Comparison of ENCODE assay signal across 8 cellular contexts in the genomic region with DNA sequence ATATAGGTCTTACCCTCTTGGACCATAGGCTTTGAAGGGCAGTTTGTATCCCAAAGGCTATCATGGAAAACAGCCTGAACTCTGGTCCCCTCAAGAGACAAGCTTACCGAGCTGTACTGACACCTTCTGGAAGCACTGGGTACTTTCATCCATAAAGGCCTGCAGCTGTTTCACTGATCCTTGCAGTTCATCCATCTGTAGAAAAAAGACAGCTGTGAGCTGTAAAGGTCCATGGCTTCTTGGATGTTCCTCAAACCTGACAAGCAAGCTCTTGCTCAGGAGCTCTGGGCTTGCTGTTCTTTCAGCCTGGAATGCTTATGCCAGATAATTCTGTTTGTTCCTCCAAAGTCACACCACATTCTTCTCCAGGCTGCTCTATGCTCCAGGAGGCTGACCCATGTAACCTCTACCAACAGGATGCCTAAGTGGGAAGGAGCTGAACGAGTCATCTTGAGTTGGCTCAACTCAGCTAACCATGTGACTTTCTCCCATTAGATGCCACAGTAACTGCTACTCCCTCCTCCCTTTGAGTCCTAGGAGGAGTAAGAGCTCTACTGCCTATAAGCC. TPM values are rescaled to one million over a fixed set of nuclear protein-coding genes. Genes with fewer than 3 reads are reported as not detected.
DNase-seq lines count a peak whose midpoint lies in the region; ATAC-seq, FAIRE-seq and TF ChIP-seq lines count a peak whose summit lies in the region.

No MANE protein-coding gene starts in this region.

- CTCF ChIA-PET in Panc1 (lab: Charles Lee): interaction anchor here (0.5 to 1.6 kb wide), 10 partner anchors 11 to 290 kb away, joined by 3 to 5 read pairs (median 3); no protein-coding TSS in a partner anchor

- H3K27me3 Mint-ChIP-seq in glutamatergic neuron (ENCODE audit: unreplicated experiment): peaks cover 5% of the 10 kb centered on the region

- no peak overlapping the region for H3K4me3 ChIP-seq in Panc1 (ENCODE audit: low read depth in 2 of 2, low read length in 2 of 2)
- no peak overlapping the region for H3K4me3 ChIP-seq in pancreas

- no peak overlapping the region for H3K4me3 Mint-ChIP-seq in glutamatergic neuron (ENCODE audit: unreplicated experiment)

- DNase-seq in DMS153 (lab: John Stamatoyannopoulos, UW) (peak; percentile 29), Panc1 (ENCODE audit: low read depth, low spot score) (peak; percentile 78), glutamatergic neuron (peak; percentile 47), pancreas (peak in 3 of 6 donors; percentile 16 to 53 (median 28))
- peak in 1 of 2 donors; percentile 26 for DNase-seq in activated naive CD4-positive, alpha-beta T cell treated with anti-CD3 and anti-CD28 coated beads, Interleukin-2, amount 50 U/mL, for 72 hours (ENCODE audit: low spot score in 2 of 2)

- H3K36me3 ChIP-seq in Panc1 (ENCODE audit: control insufficient read depth, insufficient read depth, low read length) (peaks cover 4% of the 10 kb centered on the region; the same call in 1 of the 2 replicates), pancreas (peaks cover 0 to 6% (median 0%) of the 10 kb centered on the region in 3 donors)

- ATAC-seq in Panc1 (peak; percentile 92), pancreas (peak; percentile 64 to 98 (median 95)), GM21717 (IDR thresholded peaks at IDR 0.05; ENCODE audit: unreplicated experiment) (no peak), GM18498 (IDR thresholded peaks at IDR 0.05; ENCODE audit: unreplicated experiment) (no peak)
- ATAC-seq in activated naive CD4-positive, alpha-beta T cell treated with anti-CD3 and anti-CD28 coated beads, Interleukin-2, amount 50 U/mL, for 72 hours: peak; percentile 75 to 78

- intact Hi-C loops in Panc1 (cut with micrococcal nuclease; ENCODE audit: unreplicated experiment): loop anchor here (5.0 kb wide), 1 partner anchor 142 kb away; no protein-coding TSS in a partner anchor
- intact Hi-C loops in pancreas (cut with DNase I): no loop called here

- TF ChIP-seq RAD21 in Ishikawa (IDR thresholded peaks at IDR 0.05; ENCODE audit: low read depth): peak; percentile 54; the same call in 1 of the 2 replicates

- no peak overlapping the region for H3K27ac Mint-ChIP-seq in activated naive CD4-positive, alpha-beta T cell treated with anti-CD3 and anti-CD28 coated beads, Interleukin-2, amount 50 U/mL, for 72 hours
- H3K27ac Mint-ChIP-seq in glutamatergic neuron (ENCODE audit: unreplicated experiment): peak overlapping the region; percentile 68

- FAIRE-seq in pancreas (lab: Jason Lieb, UNC): no peak

- WGBS in pancreas, 2 donors: 14 to 17% methylated on average over 2 of the region's 2 CpGs

- TF ChIP-seq CTCF in Panc1 (IDR thresholded peaks at IDR 0.05): peak; percentile 84
- peak; percentile 74 for TF ChIP-seq CTCF in glutamatergic neuron (IDR thresholded peaks at IDR 0.05; ENCODE audit: partially characterized antibody, unreplicated experiment)
- peak in 3 of 4 donors; percentile 31 to 67 (median 60) for TF ChIP-seq CTCF in pancreas (IDR thresholded peaks at IDR 0.05)

- no peak for TF ChIP-seq EP300 in Ishikawa (IDR thresholded peaks at IDR 0.05; ENCODE audit: borderline replicate concordance)

- H3K36me3 Mint-ChIP-seq in activated naive CD4-positive, alpha-beta T cell treated with anti-CD3 and anti-CD28 coated beads, Interleukin-2, amount 50 U/mL, for 72 hours: peaks cover 9 to 27% of the 10 kb centered on the region in 2 donors
- H3K36me3 Mint-ChIP-seq in glutamatergic neuron (ENCODE audit: unreplicated experiment): no peaks in the 10 kb centered on the region

- POLR2A ChIA-PET in Panc1 (lab: Charles Lee): no interaction called here

- H3K4me1 ChIP-seq in Panc1 (ENCODE audit: control insufficient read depth, insufficient read depth, low read length) (no peaks in the 10 kb centered on the region), pancreas (no peaks in the 10 kb centered on the region)

- no peaks in the 10 kb centered on the region for H3K9me3 Mint-ChIP-seq in activated naive CD4-positive, alpha-beta T cell treated with anti-CD3 and anti-CD28 coated beads, Interleukin-2, amount 50 U/mL, for 72 hours
- no peaks in the 10 kb centered on the region for H3K9me3 Mint-ChIP-seq in glutamatergic neuron (ENCODE audit: unreplicated experiment)

- H3K27ac ChIP-seq in Panc1 (ENCODE audit: low read length) (no peak overlapping the region), pancreas (no peak overlapping the region)

- H3K9me3 ChIP-seq in Panc1 (ENCODE audit: control insufficient read depth, insufficient read depth, low read depth, low read length) (no peaks in the 10 kb centered on the region), pancreas (no peaks in the 10 kb centered on the region)

- no TSS peak for BruUV-seq in Panc1 (replicated peaks; lab: Mats Ljungman, UMichigan)

- no peaks in the 10 kb centered on the region for H3K4me1 Mint-ChIP-seq in glutamatergic neuron (ENCODE audit: low read depth, unreplicated experiment)

- in situ Hi-C loops in Panc1 (cut with HindIII; ENCODE audit: low pct_unique_long_range_greater_than_20kb, low sequenced_read_pairs): no loop called here

- H3K27me3 ChIP-seq in Panc1 (ENCODE audit: control insufficient read depth, insufficient read depth, low read length) (no peaks in the 10 kb centered on the region), pancreas (no peaks in the 10 kb centered on the region)

TF ChIP-seq in Ishikawa, 13 proteins besides CTCF, POLR2A, EP300 and RAD21:
- TF ChIP-seq EGR1 (IDR thresholded peaks at IDR 0.05): no peak
- TF ChIP-seq CREB1 (IDR thresholded peaks at IDR 0.05; ENCODE audit: low read depth): no peak
- TF ChIP-seq NFIC (IDR thresholded peaks at IDR 0.05): no peak
- TF ChIP-seq, protein P1, sequence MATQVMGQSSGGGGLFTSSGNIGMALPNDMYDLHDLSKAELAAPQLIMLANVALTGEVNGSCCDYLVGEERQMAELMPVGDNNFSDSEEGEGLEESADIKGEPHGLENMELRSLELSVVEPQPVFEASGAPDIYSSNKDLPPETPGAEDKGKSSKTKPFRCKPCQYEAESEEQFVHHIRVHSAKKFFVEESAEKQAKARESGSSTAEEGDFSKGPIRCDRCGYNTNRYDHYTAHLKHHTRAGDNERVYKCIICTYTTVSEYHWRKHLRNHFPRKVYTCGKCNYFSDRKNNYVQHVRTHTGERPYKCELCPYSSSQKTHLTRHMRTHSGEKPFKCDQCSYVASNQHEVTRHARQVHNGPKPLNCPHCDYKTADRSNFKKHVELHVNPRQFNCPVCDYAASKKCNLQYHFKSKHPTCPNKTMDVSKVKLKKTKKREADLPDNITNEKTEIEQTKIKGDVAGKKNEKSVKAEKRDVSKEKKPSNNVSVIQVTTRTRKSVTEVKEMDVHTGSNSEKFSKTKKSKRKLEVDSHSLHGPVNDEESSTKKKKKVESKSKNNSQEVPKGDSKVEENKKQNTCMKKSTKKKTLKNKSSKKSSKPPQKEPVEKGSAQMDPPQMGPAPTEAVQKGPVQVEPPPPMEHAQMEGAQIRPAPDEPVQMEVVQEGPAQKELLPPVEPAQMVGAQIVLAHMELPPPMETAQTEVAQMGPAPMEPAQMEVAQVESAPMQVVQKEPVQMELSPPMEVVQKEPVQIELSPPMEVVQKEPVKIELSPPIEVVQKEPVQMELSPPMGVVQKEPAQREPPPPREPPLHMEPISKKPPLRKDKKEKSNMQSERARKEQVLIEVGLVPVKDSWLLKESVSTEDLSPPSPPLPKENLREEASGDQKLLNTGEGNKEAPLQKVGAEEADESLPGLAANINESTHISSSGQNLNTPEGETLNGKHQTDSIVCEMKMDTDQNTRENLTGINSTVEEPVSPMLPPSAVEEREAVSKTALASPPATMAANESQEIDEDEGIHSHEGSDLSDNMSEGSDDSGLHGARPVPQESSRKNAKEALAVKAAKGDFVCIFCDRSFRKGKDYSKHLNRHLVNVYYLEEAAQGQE (IDR thresholded peaks at IDR 0.05; ENCODE audit: low read depth): no peak
- no peak for TF ChIP-seq ZBTB7A (IDR thresholded peaks at IDR 0.05; ENCODE audit: low read depth)
- no peak for TF ChIP-seq TCF12 (IDR thresholded peaks at IDR 0.05; ENCODE audit: low read depth)
- no peak for TF ChIP-seq CEBPB (IDR thresholded peaks at IDR 0.05)
- TF ChIP-seq TEAD4 (IDR thresholded peaks at IDR 0.05): no peak
- TF ChIP-seq FOXM1 (IDR thresholded peaks at IDR 0.05; ENCODE audit: borderline replicate concordance, low read depth): no peak
- no peak for TF ChIP-seq YY1 (IDR thresholded peaks at IDR 0.05; ENCODE audit: low read depth)
- TF ChIP-seq, protein P2, sequence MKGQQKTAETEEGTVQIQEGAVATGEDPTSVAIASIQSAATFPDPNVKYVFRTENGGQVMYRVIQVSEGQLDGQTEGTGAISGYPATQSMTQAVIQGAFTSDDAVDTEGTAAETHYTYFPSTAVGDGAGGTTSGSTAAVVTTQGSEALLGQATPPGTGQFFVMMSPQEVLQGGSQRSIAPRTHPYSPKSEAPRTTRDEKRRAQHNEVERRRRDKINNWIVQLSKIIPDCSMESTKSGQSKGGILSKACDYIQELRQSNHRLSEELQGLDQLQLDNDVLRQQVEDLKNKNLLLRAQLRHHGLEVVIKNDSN (IDR thresholded peaks at IDR 0.05): no peak
- TF ChIP-seq MAX (IDR thresholded peaks at IDR 0.05): no peak
- TF ChIP-seq TAF1 (IDR thresholded peaks at IDR 0.05; ENCODE audit: low read depth): no peak
TF ChIP-seq in Ishikawa: peak in this region for 0.

RNA-seq across cellular contexts. Expression of gene NDRG3, which starts 8.8 kb away (rescaled TPM):
- total RNA-seq in Panc1 (2021; ENCODE audit: unreplicated experiment) (36.0 TPM), glutamatergic neuron (ENCODE audit: unreplicated experiment) (31.8 TPM), pancreas (10 to 100 TPM in 3 of 6 donors, 1 to 10 TPM in 3; 7.0 to 16.9 (median 8.9) TPM)
- polyA plus RNA-seq in Panc1 (2012; ENCODE audit: insufficient read length): 26.2 TPM
- total RNA-seq in activated naive CD4-positive, alpha-beta T cell treated with anti-CD3 and anti-CD28 coated beads, Interleukin-2, amount 50 U/mL, for 72 hours: 10 to 100 TPM; 28.8 to 42.1 TPM
- polyA plus RNA-seq in pancreas: 10 to 100 TPM in 1 of 2 donors, 1 to 10 TPM in 1; 7.9 to 13.8 TPM

RNA-seq across cellular contexts. Expression of gene DSN1, which starts 18.8 kb away (rescaled TPM):
- total RNA-seq in Panc1 (2021; ENCODE audit: unreplicated experiment) (27.2 TPM), glutamatergic neuron (ENCODE audit: unreplicated experiment) (6.4 TPM), pancreas (1 to 10 TPM; 1.9 to 3.8 (median 3.0) TPM)
- polyA plus RNA-seq in Panc1 (2012; ENCODE audit: insufficient read length): 13.2 TPM
- total RNA-seq in activated naive CD4-positive, alpha-beta T cell treated with anti-CD3 and anti-CD28 coated beads, Interleukin-2, amount 50 U/mL, for 72 hours: 10 to 100 TPM; 29.3 to 37.8 TPM
- 1 to 10 TPM; 4.1 to 6.3 TPM for polyA plus RNA-seq in pancreas

Comparison
In these comparisons a context has a peak if more than half of its experiments do, and no peak if none do; other contexts are left out.
1. ATAC-seq: peak in Panc1 (single experiment), activated naive CD4-positive, alpha-beta T cell treated with anti-CD3 and anti-CD28 coated beads, Interleukin-2, amount 50 U/mL, for 72 hours (2 of 2) and pancreas (4 of 4); none in GM21717 (single experiment) and GM18498 (single experiment).
2. Peak in every context shown above with its lines, with median percentiles within 50 percentile points of each other: CTCF ChIP-seq.